Comparison of ENCODE assay signal across 32 cellular contexts in genomic region chr4:158869001-158869400, GRCh38.
"Had no signal": no experiment of that assay in that cellular context is flagged by ENCODE, and none has a peak within 500 bp of the region (broad histone marks: within the 10 kb centered on the region; RNA-seq: fewer than 3 reads in every experiment).

No MANE protein-coding gene starts in this region.

- H3K9me3 ChIP-seq: esophagus squamous epithelium, gastroesophageal sphincter had no signal

- H3K27me3 Mint-ChIP-seq: activated CD4-positive, alpha-beta memory T cell treated with anti-CD3 and anti-CD28 coated beads for 36 hours; activated CD4-positive, alpha-beta T cell treated with anti-CD3 and anti-CD28 coated beads for 36 hours; activated CD4-positive, alpha-beta T cell treated with anti-CD3 and anti-CD28 coated beads, Interleukin-2, amount 10 ng/mL, durations not matched to agents 24 days and 14 days; activated CD8-positive, alpha-beta memory T cell treated with anti-CD3 and anti-CD28 coated beads, Interleukin-2, amount 10 ng/mL, durations not matched to agents 7 days and 5 days; activated naive CD8-positive, alpha-beta T cell; central memory CD8-positive, alpha-beta T cell; T-helper 17 cell had no signal

- H3K27ac Mint-ChIP-seq: activated CD4-positive, alpha-beta memory T cell treated with anti-CD3 and anti-CD28 coated beads for 36 hours; activated CD4-positive, alpha-beta T cell treated with anti-CD3 and anti-CD28 coated beads for 36 hours; activated CD4-positive, alpha-beta T cell treated with anti-CD3 and anti-CD28 coated beads, Interleukin-2, amount 10 ng/mL, durations not matched to agents 24 days and 14 days; activated CD8-positive, alpha-beta memory T cell treated with anti-CD3 and anti-CD28 coated beads, Interleukin-2, amount 10 ng/mL, durations not matched to agents 7 days and 5 days; activated CD8-positive, alpha-beta T cell treated with anti-CD3 and anti-CD28 coated beads, Interleukin-2, amount 10 ng/mL, durations not matched to agents 7 days and 5 days; activated naive CD4-positive, alpha-beta T cell treated with anti-CD3 and anti-CD28 coated beads for 36 hours; activated naive CD8-positive, alpha-beta T cell; activated T-helper 1 cell treated with anti-CD3 and anti-CD28 coated beads, Interleukin-12 subunit alpha, Interleukin-12 subunit beta, Interleukin-2, Interleukin-4 antibody, amounts not matched to agents 30 ng/mL and 10 ng/mL and 1 ng/mL, durations not matched to agents 14 hours and 24 hours and 36 hours; activated T-helper 2 cell treated with anti-CD3 and anti-CD28 coated beads, Interferon-gamma antibody, Interleukin-2, Interleukin-4, amounts not matched to agents 10 μg/mL and 5 μg/mL and 100 μg/mL, durations not matched to agents 14 hours and 24 hours and 36 hours; T-helper 17 cell; T-helper 2 cell treated with Interferon-gamma antibody and Interleukin-4, amounts not matched to agents 5 μg/mL and 100 μg/mL, for 36 hours had no signal

- H3K4me3 ChIP-seq: coronary artery, esophagus squamous epithelium, gastroesophageal sphincter had no signal

- ATAC-seq: activated CD4-positive, alpha-beta T cell treated with anti-CD3 and anti-CD28 coated beads for 36 hours; activated CD8-positive, alpha-beta memory T cell treated with anti-CD3 and anti-CD28 coated beads, Interleukin-2, amount 10 ng/mL, durations not matched to agents 7 days and 5 days; activated CD8-positive, alpha-beta T cell treated with anti-CD3 and anti-CD28 coated beads, Interleukin-2, amount 10 ng/mL, durations not matched to agents 7 days and 5 days; gastroesophageal sphincter; T-helper 17 cell had no signal

- H3K27ac ChIP-seq: brain microvascular endothelial cell, epithelial cell of prostate, esophagus squamous epithelium, WERI-Rb-1 had no signal

- H3K27me3 ChIP-seq: brain microvascular endothelial cell, esophagus squamous epithelium, gastroesophageal sphincter had no signal

- DNase-seq: activated CD4-positive, alpha-beta memory T cell treated with anti-CD3 and anti-CD28 coated beads for 36 hours; activated CD4-positive, alpha-beta T cell treated with anti-CD3 and anti-CD28 coated beads for 36 hours; activated CD4-positive, alpha-beta T cell treated with anti-CD3 and anti-CD28 coated beads, Interleukin-2, amount 10 ng/mL, durations not matched to agents 24 days and 14 days; activated CD4-positive, CD25-positive, alpha-beta regulatory T cell; activated CD4-positive, CD25-positive, alpha-beta regulatory T cell treated with anti-CD3 and anti-CD28 coated beads, Interleukin-2, amount 50 U/mL, for 72 hours; activated CD8-positive, alpha-beta memory T cell treated with anti-CD3 and anti-CD28 coated beads, Interleukin-2, amount 10 ng/mL, durations not matched to agents 7 days and 5 days; activated CD8-positive, alpha-beta memory T cell treated with anti-CD3 and anti-CD28 coated beads, Interleukin-2, amount 50 U/mL, for 4 hours; activated CD8-positive, alpha-beta T cell treated with anti-CD3 and anti-CD28 coated beads, Interleukin-2, amount 10 ng/mL, durations not matched to agents 7 days and 5 days; activated effector memory CD4-positive, alpha-beta T cell treated with anti-CD3 and anti-CD28 coated beads, Interleukin-2, amount 50 U/mL, for 16 hours; activated naive CD4-positive, alpha-beta T cell treated with anti-CD3 and anti-CD28 coated beads for 36 hours; activated T-cell treated with anti-CD3 and anti-CD28 coated beads, Interleukin-2, amount 50 U/mL, for 1 hour; activated T-cell treated with anti-CD3 and anti-CD28 coated beads, Interleukin-2, amount 50 U/mL, for 48 hours; amniotic stem cell; anterior cingulate cortex; brain microvascular endothelial cell; dermis blood vessel endothelial cell; effector CD4-positive, alpha-beta T cell; esophagus squamous epithelium; foreskin melanocyte; head of caudate nucleus; T-helper 1 cell; T-helper 17 cell; T1000 had no signal

- H3K9me3 Mint-ChIP-seq: activated CD4-positive, alpha-beta memory T cell treated with anti-CD3 and anti-CD28 coated beads for 36 hours; activated CD4-positive, alpha-beta T cell treated with anti-CD3 and anti-CD28 coated beads, Interleukin-2, amount 10 ng/mL, durations not matched to agents 24 days and 14 days; activated naive CD4-positive, alpha-beta T cell treated with anti-CD3 and anti-CD28 coated beads for 36 hours; activated T-helper 1 cell treated with anti-CD3 and anti-CD28 coated beads, Interleukin-12 subunit alpha, Interleukin-12 subunit beta, Interleukin-2, Interleukin-4 antibody, amounts not matched to agents 30 ng/mL and 10 ng/mL and 1 ng/mL, durations not matched to agents 14 hours and 24 hours and 36 hours; activated T-helper 2 cell treated with anti-CD3 and anti-CD28 coated beads, Interferon-gamma antibody, Interleukin-2, Interleukin-4, amounts not matched to agents 10 μg/mL and 5 μg/mL and 100 μg/mL, durations not matched to agents 14 hours and 24 hours and 36 hours; central memory CD8-positive, alpha-beta T cell; T-helper 2 cell treated with Interferon-gamma antibody and Interleukin-4, amounts not matched to agents 5 μg/mL and 100 μg/mL, for 36 hours had no signal

- H3K4me3 Mint-ChIP-seq: activated CD4-positive, alpha-beta memory T cell treated with anti-CD3 and anti-CD28 coated beads for 36 hours; activated CD4-positive, alpha-beta T cell treated with anti-CD3 and anti-CD28 coated beads for 36 hours; activated CD4-positive, alpha-beta T cell treated with anti-CD3 and anti-CD28 coated beads, Interleukin-2, amount 10 ng/mL, durations not matched to agents 24 days and 14 days; activated CD8-positive, alpha-beta memory T cell treated with anti-CD3 and anti-CD28 coated beads, Interleukin-2, amount 10 ng/mL, durations not matched to agents 7 days and 5 days; activated CD8-positive, alpha-beta T cell treated with anti-CD3 and anti-CD28 coated beads, Interleukin-2, amount 10 ng/mL, durations not matched to agents 7 days and 5 days; activated naive CD4-positive, alpha-beta T cell treated with anti-CD3 and anti-CD28 coated beads for 36 hours; activated naive CD8-positive, alpha-beta T cell; activated T-helper 1 cell treated with anti-CD3 and anti-CD28 coated beads, Interleukin-12 subunit alpha, Interleukin-12 subunit beta, Interleukin-2, Interleukin-4 antibody, amounts not matched to agents 30 ng/mL and 10 ng/mL and 1 ng/mL, durations not matched to agents 14 hours and 24 hours and 36 hours; central memory CD8-positive, alpha-beta T cell; T-helper 17 cell; T-helper 2 cell treated with Interferon-gamma antibody and Interleukin-4, amounts not matched to agents 5 μg/mL and 100 μg/mL, for 36 hours had no signal
